1 cellular context compared by ENCODE assay signal in the genomic region with DNA sequence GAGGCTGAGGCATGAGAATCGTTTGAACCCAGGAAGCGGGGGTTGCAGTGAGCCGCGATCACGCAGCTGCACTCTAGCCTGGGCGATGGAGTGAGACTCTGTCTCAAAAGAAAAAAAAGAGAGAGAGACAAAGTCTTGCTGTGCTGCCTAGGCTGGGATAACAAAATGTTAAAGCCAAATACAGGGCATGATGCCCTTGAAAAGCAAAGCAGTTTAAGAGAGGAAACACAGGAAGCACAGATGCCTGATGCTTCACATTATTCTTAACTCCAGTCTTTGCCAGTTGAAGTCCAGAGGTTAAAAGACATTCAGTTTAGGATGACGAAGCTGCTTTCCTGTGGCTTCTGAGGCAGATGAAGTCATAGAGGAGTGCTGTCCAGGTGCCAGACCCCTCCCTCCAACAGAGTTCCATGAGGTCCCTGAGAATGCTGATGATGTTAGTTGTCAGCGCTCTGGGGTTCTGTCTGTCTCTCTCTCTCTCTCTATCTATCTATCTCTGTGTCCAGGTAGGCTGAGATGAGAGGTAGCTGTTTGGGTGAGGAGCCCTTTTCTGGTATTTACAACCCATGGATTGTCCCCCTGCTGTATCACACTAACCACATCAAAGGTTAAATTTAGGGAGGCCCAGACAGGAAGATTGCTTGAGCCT.
A peak's percentile ranks its signal among the peaks of the same experiment; 100 is the strongest.
TF ChIP-seq lines count a peak whose summit lies in the region.

No MANE protein-coding gene starts in this region.

TF ChIP-seq in K562, 482 proteins besides CTCF, POLR2A, EP300 and RAD21 (continues in another document):
- TF ChIP-seq, protein P1, sequence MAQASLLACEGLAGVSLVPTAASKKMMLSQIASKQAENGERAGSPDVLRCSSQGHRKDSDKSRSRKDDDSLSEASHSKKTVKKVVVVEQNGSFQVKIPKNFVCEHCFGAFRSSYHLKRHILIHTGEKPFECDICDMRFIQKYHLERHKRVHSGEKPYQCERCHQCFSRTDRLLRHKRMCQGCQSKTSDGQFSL (CRISPR knock-in tag; IDR thresholded peaks at IDR 0.05), result no peak
- TF ChIP-seq, protein P1 (tag; IDR thresholded peaks at IDR 0.05), result no peak
- TF ChIP-seq, protein P2, sequence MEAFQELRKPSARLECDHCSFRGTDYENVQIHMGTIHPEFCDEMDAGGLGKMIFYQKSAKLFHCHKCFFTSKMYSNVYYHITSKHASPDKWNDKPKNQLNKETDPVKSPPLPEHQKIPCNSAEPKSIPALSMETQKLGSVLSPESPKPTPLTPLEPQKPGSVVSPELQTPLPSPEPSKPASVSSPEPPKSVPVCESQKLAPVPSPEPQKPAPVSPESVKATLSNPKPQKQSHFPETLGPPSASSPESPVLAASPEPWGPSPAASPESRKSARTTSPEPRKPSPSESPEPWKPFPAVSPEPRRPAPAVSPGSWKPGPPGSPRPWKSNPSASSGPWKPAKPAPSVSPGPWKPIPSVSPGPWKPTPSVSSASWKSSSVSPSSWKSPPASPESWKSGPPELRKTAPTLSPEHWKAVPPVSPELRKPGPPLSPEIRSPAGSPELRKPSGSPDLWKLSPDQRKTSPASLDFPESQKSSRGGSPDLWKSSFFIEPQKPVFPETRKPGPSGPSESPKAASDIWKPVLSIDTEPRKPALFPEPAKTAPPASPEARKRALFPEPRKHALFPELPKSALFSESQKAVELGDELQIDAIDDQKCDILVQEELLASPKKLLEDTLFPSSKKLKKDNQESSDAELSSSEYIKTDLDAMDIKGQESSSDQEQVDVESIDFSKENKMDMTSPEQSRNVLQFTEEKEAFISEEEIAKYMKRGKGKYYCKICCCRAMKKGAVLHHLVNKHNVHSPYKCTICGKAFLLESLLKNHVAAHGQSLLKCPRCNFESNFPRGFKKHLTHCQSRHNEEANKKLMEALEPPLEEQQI (IDR thresholded peaks at IDR 0.05), result no peak
- TF ChIP-seq, protein P3, sequence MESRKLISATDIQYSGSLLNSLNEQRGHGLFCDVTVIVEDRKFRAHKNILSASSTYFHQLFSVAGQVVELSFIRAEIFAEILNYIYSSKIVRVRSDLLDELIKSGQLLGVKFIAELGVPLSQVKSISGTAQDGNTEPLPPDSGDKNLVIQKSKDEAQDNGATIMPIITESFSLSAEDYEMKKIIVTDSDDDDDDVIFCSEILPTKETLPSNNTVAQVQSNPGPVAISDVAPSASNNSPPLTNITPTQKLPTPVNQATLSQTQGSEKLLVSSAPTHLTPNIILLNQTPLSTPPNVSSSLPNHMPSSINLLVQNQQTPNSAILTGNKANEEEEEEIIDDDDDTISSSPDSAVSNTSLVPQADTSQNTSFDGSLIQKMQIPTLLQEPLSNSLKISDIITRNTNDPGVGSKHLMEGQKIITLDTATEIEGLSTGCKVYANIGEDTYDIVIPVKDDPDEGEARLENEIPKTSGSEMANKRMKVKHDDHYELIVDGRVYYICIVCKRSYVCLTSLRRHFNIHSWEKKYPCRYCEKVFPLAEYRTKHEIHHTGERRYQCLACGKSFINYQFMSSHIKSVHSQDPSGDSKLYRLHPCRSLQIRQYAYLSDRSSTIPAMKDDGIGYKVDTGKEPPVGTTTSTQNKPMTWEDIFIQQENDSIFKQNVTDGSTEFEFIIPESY (CRISPR knock-in tag; IDR thresholded peaks at IDR 0.05), result no peak
- peak; percentile 56; the same call in 1 of the 2 replicates for TF ChIP-seq FOSL1 (tag; conservative IDR thresholded peaks at IDR 0.05)
- no peak for TF ChIP-seq NFE2L1 (tag; IDR thresholded peaks at IDR 0.05; ENCODE audit: borderline replicate concordance, low read depth)
- TF ChIP-seq ARID1B (IDR thresholded peaks at IDR 0.05), result peak; percentile 61
- no peak for TF ChIP-seq ZNF780A (CRISPR knock-in tag; IDR thresholded peaks at IDR 0.05)
- peak; percentile 81 for TF ChIP-seq DPF2 (IDR thresholded peaks at IDR 0.05)
- peak; percentile 88 for TF ChIP-seq ZEB2 (IDR thresholded peaks at IDR 0.05)
- peak; percentile 85 for TF ChIP-seq JUND (IDR thresholded peaks at IDR 0.05; ENCODE audit: borderline replicate concordance, low read depth, low read length)
- peak; percentile 92; the same call in 2 of the 3 replicates for TF ChIP-seq JUND (tag; IDR thresholded peaks at IDR 0.05; ENCODE audit: borderline replicate concordance, low read depth, low read length)
- TF ChIP-seq RBM39 (optimal IDR thresholded peaks at IDR 0.05; ENCODE audit: low read depth, low read length), result no peak
- TF ChIP-seq, protein P4, sequence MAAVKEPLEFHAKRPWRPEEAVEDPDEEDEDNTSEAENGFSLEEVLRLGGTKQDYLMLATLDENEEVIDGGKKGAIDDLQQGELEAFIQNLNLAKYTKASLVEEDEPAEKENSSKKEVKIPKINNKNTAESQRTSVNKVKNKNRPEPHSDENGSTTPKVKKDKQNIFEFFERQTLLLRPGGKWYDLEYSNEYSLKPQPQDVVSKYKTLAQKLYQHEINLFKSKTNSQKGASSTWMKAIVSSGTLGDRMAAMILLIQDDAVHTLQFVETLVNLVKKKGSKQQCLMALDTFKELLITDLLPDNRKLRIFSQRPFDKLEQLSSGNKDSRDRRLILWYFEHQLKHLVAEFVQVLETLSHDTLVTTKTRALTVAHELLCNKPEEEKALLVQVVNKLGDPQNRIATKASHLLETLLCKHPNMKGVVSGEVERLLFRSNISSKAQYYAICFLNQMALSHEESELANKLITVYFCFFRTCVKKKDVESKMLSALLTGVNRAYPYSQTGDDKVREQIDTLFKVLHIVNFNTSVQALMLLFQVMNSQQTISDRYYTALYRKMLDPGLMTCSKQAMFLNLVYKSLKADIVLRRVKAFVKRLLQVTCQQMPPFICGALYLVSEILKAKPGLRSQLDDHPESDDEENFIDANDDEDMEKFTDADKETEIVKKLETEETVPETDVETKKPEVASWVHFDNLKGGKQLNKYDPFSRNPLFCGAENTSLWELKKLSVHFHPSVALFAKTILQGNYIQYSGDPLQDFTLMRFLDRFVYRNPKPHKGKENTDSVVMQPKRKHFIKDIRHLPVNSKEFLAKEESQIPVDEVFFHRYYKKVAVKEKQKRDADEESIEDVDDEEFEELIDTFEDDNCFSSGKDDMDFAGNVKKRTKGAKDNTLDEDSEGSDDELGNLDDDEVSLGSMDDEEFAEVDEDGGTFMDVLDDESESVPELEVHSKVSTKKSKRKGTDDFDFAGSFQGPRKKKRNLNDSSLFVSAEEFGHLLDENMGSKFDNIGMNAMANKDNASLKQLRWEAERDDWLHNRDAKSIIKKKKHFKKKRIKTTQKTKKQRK (IDR thresholded peaks at IDR 0.05; ENCODE audit: borderline replicate concordance, low read depth, low read length), result no peak
- TF ChIP-seq KDM2B (CRISPR knock-in tag; IDR thresholded peaks at IDR 0.05), result no peak
- TF ChIP-seq CREBBP (IDR thresholded peaks at IDR 0.05; ENCODE audit: low read depth, low read length), result no peak
- TF ChIP-seq ZBTB17 (CRISPR knock-in tag; IDR thresholded peaks at IDR 0.05), result 0 out of 2 replicates have a peak, but pooled peaks have one; percentile 37
- TF ChIP-seq ETS2 (tag; IDR thresholded peaks at IDR 0.05; ENCODE audit: borderline replicate concordance, poor library complexity, severe bottlenecking), result no peak
- no peak for TF ChIP-seq SUPT5H (IDR thresholded peaks at IDR 0.05)
- no peak for TF ChIP-seq ZNF274 (IDR thresholded peaks at IDR 0.05; ENCODE audit: borderline replicate concordance, low read depth, low read length)
- peak; percentile 48 for TF ChIP-seq TAF9B (IDR thresholded peaks at IDR 0.05; ENCODE audit: partially characterized antibody)
- no peak for TF ChIP-seq ZFP30 (CRISPR knock-in tag; IDR thresholded peaks at IDR 0.05; ENCODE audit: borderline replicate concordance)
- TF ChIP-seq POLR2G (IDR thresholded peaks at IDR 0.05; ENCODE audit: low read depth, low read length), result no peak
- no peak for TF ChIP-seq KAT7 (CRISPR knock-in tag; IDR thresholded peaks at IDR 0.05; ENCODE audit: borderline replicate concordance)
- TF ChIP-seq, protein P5, sequence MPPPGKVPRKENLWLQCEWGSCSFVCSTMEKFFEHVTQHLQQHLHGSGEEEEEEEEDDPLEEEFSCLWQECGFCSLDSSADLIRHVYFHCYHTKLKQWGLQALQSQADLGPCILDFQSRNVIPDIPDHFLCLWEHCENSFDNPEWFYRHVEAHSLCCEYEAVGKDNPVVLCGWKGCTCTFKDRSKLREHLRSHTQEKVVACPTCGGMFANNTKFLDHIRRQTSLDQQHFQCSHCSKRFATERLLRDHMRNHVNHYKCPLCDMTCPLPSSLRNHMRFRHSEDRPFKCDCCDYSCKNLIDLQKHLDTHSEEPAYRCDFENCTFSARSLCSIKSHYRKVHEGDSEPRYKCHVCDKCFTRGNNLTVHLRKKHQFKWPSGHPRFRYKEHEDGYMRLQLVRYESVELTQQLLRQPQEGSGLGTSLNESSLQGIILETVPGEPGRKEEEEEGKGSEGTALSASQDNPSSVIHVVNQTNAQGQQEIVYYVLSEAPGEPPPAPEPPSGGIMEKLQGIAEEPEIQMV (tag; conservative IDR thresholded peaks at IDR 0.05; ENCODE audit: low read depth), result no peak
- TF ChIP-seq, protein P6, sequence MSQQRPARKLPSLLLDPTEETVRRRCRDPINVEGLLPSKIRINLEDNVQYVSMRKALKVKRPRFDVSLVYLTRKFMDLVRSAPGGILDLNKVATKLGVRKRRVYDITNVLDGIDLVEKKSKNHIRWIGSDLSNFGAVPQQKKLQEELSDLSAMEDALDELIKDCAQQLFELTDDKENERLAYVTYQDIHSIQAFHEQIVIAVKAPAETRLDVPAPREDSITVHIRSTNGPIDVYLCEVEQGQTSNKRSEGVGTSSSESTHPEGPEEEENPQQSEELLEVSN (IDR thresholded peaks at IDR 0.05; ENCODE audit: borderline replicate concordance in 1 of 2, extremely low read depth in 1 of 2, insufficient read depth in 1 of 2, insufficient read length in 1 of 2, low read depth in 1 of 2, low read length in 1 of 2, poor library complexity in 1 of 2, severe bottlenecking in 1 of 2), result no peak
- TF ChIP-seq THRAP3 (IDR thresholded peaks at IDR 0.05; ENCODE audit: borderline replicate concordance), result no peak
- 0 out of 2 replicates have a peak, but pooled peaks have one; percentile 25 for TF ChIP-seq SOX6 (IDR thresholded peaks at IDR 0.05)
- TF ChIP-seq, protein P7, sequence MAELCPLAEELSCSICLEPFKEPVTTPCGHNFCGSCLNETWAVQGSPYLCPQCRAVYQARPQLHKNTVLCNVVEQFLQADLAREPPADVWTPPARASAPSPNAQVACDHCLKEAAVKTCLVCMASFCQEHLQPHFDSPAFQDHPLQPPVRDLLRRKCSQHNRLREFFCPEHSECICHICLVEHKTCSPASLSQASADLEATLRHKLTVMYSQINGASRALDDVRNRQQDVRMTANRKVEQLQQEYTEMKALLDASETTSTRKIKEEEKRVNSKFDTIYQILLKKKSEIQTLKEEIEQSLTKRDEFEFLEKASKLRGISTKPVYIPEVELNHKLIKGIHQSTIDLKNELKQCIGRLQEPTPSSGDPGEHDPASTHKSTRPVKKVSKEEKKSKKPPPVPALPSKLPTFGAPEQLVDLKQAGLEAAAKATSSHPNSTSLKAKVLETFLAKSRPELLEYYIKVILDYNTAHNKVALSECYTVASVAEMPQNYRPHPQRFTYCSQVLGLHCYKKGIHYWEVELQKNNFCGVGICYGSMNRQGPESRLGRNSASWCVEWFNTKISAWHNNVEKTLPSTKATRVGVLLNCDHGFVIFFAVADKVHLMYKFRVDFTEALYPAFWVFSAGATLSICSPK (IDR thresholded peaks at IDR 0.05; ENCODE audit: borderline replicate concordance), result no peak
- TF ChIP-seq BRF1 (IDR thresholded peaks at IDR 0.05; ENCODE audit: borderline replicate concordance, extremely low read depth, insufficient read length), result no peak
- TF ChIP-seq, protein P8, sequence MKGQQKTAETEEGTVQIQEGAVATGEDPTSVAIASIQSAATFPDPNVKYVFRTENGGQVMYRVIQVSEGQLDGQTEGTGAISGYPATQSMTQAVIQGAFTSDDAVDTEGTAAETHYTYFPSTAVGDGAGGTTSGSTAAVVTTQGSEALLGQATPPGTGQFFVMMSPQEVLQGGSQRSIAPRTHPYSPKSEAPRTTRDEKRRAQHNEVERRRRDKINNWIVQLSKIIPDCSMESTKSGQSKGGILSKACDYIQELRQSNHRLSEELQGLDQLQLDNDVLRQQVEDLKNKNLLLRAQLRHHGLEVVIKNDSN (CRISPR knock-in tag; IDR thresholded peaks at IDR 0.05), result no peak
- TF ChIP-seq CTBP1 (IDR thresholded peaks at IDR 0.05; ENCODE audit: borderline replicate concordance), result peak; percentile 79
- TF ChIP-seq FOXA1 (IDR thresholded peaks at IDR 0.05; ENCODE audit: borderline replicate concordance), result no peak
- no peak for TF ChIP-seq SP2 (IDR thresholded peaks at IDR 0.05; ENCODE audit: extremely low read depth, low read depth, low read length, poor library complexity, severe bottlenecking)
- peak; percentile 54 for TF ChIP-seq ZFX (CRISPR knock-in tag; IDR thresholded peaks at IDR 0.05)
- TF ChIP-seq, protein P9, sequence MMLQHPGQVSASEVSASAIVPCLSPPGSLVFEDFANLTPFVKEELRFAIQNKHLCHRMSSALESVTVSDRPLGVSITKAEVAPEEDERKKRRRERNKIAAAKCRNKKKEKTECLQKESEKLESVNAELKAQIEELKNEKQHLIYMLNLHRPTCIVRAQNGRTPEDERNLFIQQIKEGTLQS (IDR thresholded peaks at IDR 0.05), result peak; percentile 85
- TF ChIP-seq, protein P9 (CRISPR knock-in tag; conservative IDR thresholded peaks at IDR 0.05), result no peak
- peak; percentile 93 for TF ChIP-seq TCF7 (IDR thresholded peaks at IDR 0.05; ENCODE audit: borderline replicate concordance)
- 0 out of 2 replicates have a peak, but pooled peaks have one; percentile 46 for TF ChIP-seq CREB1 (IDR thresholded peaks at IDR 0.05)
- TF ChIP-seq CREB1 (CRISPR knock-in tag; IDR thresholded peaks at IDR 0.05), result peak; percentile 58; the same call in 1 of the 2 replicates
- no peak for TF ChIP-seq PML (IDR thresholded peaks at IDR 0.05; ENCODE audit: low read length)
- TF ChIP-seq SRSF7 (optimal IDR thresholded peaks at IDR 0.05; ENCODE audit: low read depth, low read length), result no peak
- no peak for TF ChIP-seq TRIM28 (IDR thresholded peaks at IDR 0.05)
- no peak for TF ChIP-seq YBX1 (IDR thresholded peaks at IDR 0.05)
- TF ChIP-seq FIP1L1 (IDR thresholded peaks at IDR 0.05; ENCODE audit: low read depth, low read length, poor library complexity, severe bottlenecking), result no peak
- peak; percentile 54; the same call in 1 of the 2 replicates for TF ChIP-seq NCOA1 (IDR thresholded peaks at IDR 0.05; ENCODE audit: low read depth)
- TF ChIP-seq CCAR2 (IDR thresholded peaks at IDR 0.05; ENCODE audit: low read depth, low read length), result no peak
- TF ChIP-seq BRD9 (IDR thresholded peaks at IDR 0.05; ENCODE audit: low read depth, partially characterized antibody), result peak; percentile 33
- no peak for TF ChIP-seq ZNF24 (IDR thresholded peaks at IDR 0.05)
